29 cellular contexts compared by ENCODE assay signal in the genomic region with DNA sequence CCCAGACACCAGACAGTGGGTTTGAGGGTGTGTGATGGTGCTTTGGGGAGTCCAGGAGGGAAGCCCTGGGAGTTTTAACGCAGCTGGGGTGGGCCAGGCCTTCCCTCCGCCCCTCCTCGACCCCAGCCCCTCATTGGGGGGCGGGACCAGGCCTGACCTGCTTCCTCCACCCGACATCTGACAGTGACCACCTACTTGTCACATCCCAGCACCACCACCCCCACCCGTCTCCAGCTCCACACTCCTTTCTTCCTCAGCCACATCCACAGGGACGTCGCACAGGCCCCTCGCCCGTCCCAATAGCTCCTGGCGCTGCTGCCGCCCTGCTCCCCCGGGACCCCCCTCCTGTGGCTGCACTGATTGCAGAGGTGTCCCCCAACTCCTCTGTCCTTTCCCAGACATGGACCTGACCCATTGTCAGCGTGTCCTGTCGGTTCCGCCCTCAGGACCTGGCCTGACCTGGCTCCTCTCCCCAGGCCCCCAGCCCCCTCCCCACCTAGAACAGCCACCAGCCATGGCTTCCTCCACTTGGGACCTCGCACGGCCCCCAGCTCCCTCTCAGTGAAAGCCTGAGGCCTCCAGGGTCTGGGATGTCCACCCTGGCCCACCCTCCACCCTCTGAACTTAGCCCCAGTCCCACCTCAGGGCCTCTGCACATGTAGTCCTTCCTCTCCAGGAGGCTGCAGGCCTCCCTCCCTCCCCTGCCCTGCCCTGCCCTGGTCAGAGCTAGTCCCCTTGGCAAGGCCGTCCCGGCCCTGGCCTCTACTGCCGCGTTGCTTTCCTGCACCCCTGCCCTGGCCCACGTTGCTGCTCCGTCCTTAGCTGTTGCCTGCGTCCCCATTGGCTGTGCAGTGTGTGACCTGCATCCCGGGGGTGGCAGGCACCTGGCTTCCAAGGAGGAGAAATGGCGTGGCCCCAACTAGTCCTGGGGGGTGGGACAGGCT. TPM values are rescaled to one million over a fixed set of nuclear protein-coding genes. Genes with fewer than 3 reads are reported as not detected.
"Had no signal": no experiment of that assay in that cellular context is flagged by ENCODE, and none has a peak within 500 bp of the region (broad histone marks: within the 10 kb centered on the region; RNA-seq: fewer than 3 reads in every experiment).

No MANE protein-coding gene starts in this region.

- H3K9me3 ChIP-seq: right atrium auricular region, tibial artery, upper lobe of right lung had no signal

- H3K27me3 ChIP-seq: brain microvascular endothelial cell, dorsolateral prefrontal cortex, right atrium auricular region, tibial artery, upper lobe of right lung had no signal

- H3K79me2 ChIP-seq: parathyroid adenoma had no signal

- H3K27ac ChIP-seq: brain microvascular endothelial cell, coronary artery, parathyroid adenoma, tibial artery had no signal

- H3K36me3 ChIP-seq: brain microvascular endothelial cell, right atrium auricular region, upper lobe of right lung had no signal

- DNase-seq: activated CD4-positive, alpha-beta memory T cell treated with anti-CD3 and anti-CD28 coated beads, Interleukin-2, amount 10 ng/mL, durations not matched to agents 7 days and 5 days; activated CD4-positive, alpha-beta T cell treated with anti-CD3 and anti-CD28 coated beads, Interleukin-2, amount 10 ng/mL, durations not matched to agents 24 days and 14 days; activated CD4-positive, CD25-positive, alpha-beta regulatory T cell treated with anti-CD3 and anti-CD28 coated beads, Interleukin-2, amount 50 U/mL, for 72 hours; activated CD8-positive, alpha-beta memory T cell treated with anti-CD3 and anti-CD28 coated beads, Interleukin-2, amount 50 U/mL, for 48 hours; activated gamma-delta T cell treated with Interleukin-2 at 50 U/mL for 16 hours; activated naive CD4-positive, alpha-beta T cell treated with anti-CD3 and anti-CD28 coated beads, Interleukin-2, amount 50 U/mL, for 16 hours; activated T-cell treated with anti-CD3 and anti-CD28 coated beads, Interleukin-2, amount 50 U/mL, for 24 hours; amniotic stem cell; brain microvascular endothelial cell; effector memory CD4-positive, alpha-beta T cell; left ventricle myocardium superior; naive B cell; occipital lobe; stimulated activated CD4-positive, alpha-beta T cell treated with anti-CD3 and anti-CD28 coated beads, Interleukin-12 subunit alpha, Interleukin-12 subunit beta, amount 100 ng/mL, for 4 hours; stimulated activated CD4-positive, alpha-beta T cell treated with anti-CD3 and anti-CD28 coated beads, Interleukin-4, amount 100 ng/mL, for 24 hours; stimulated activated naive CD8-positive, alpha-beta T cell treated with anti-CD3 and anti-CD28 coated beads, Interleukin-15, amount 100 ng/mL, for 72 hours; T1000; tibial artery; upper lobe of right lung had no signal

- ATAC-seq: left ventricle myocardium superior; stimulated activated memory B cell treated with anti-CD40 and anti-IgM and Interleukin-4, amounts not matched to agents 10 μg/mL and 1 μg/mL and 100 μg/mL, for 72 hours had no signal

- H2AFZ ChIP-seq: parathyroid adenoma had no signal

- H3K4me3 ChIP-seq: coronary artery, dorsolateral prefrontal cortex, right atrium auricular region, tibial artery, upper lobe of right lung had no signal

- H3K9ac ChIP-seq: parathyroid adenoma had no signal

RNA-seq across cellular contexts. Expression of a gene that starts 30.4 kb away (rescaled TPM):
- total RNA-seq: activated CD4-positive, alpha-beta memory T cell treated with anti-CD3 and anti-CD28 coated beads, Interleukin-2, amount 10 ng/mL, durations not matched to agents 7 days and 5 days; activated CD4-positive, alpha-beta T cell treated with anti-CD3 and anti-CD28 coated beads, Interleukin-2, amount 10 ng/mL, durations not matched to agents 24 days and 14 days; cerebellum; epithelial cell of proximal tubule; left ventricle myocardium superior; lung microvascular endothelial cell; occipital lobe; pulmonary artery endothelial cell had no signal
- polyA plus RNA-seq: neural cell had no signal
